ENCODE assay signal across 8 cellular contexts in the genomic region with DNA sequence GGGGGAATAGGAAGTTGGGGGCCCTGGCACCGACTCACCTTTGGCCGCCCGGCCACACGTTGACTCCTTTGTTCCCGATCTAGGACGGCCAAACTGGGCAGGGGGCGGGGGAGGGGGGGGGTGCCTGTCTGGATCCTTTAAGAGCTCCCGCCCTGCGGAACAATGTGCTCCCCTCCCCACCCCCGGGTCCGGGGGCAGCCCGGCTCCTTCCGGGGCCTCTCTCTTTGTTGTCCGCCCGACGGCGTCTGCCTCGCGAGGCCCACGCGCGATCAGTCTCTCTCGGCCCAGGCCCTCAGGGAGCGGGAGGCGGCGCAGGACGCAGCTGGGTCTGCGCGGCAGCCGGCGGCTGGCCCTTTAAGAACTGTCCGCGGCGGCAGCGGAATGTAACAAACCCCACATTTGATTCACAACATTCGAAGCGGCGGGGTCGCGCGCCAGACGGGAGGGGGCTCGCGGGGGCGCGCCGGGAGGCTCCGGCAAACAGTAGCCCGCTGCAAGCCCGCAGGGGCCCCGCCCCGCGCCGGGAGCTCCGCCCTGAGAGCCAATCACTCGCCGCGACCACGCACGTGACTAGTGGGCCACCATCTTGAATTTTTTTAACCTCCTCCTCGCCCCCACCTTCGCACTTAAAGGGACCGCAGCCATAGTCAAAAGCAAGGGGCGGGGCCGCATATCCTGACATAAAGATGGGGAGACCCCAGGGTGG. TPM values are rescaled to one million over a fixed set of nuclear protein-coding genes. Genes with fewer than 3 reads are reported as not detected.
DNase-seq lines count a peak whose midpoint lies in the region; ATAC-seq, FAIRE-seq and TF ChIP-seq lines count a peak whose summit lies in the region.

A gene (minus strand): TSS at position 501 of the 706 bp plus-strand sequence. CDS start 4,930 bp downstream, outside the sequence.

- CTCF ChIA-PET in RWPE1 (lab: Yijun Ruan, JAX), result interaction anchor here (0.5 to 1.6 kb wide), 4 partner anchors 38 to 120 kb away, joined by 3 to 6 read pairs (median 3); a partner anchor contains a TSS

- peak; percentile 98 for DNase-seq in EL
- DNase-seq in H54 (ENCODE audit: insufficient read length, low spot score), result peak; percentile 89
- peak; percentile 97 for DNase-seq in LoVo (ENCODE audit: low spot score)
- DNase-seq in RWPE1 (ENCODE audit: low spot score), result peak; percentile 97
- peak; percentile 96 for DNase-seq in fibroblast of mammary gland (ENCODE audit: low read depth)
- peak in 9 of 10 donors; percentile 97 to 100 (median 99) for DNase-seq in naive thymus-derived CD8-positive, alpha-beta T cell
- DNase-seq in stimulated activated naive B cell treated with anti-CD40 and anti-IgM and Interleukin-4, amounts not matched to agents 10 μg/mL and 1 μg/mL and 100 μg/mL, for 72 hours, result peak; percentile 97

- TF ChIP-seq CTCF in RWPE1 (conservative IDR thresholded peaks at IDR 0.05; ENCODE audit: low read depth) (no peak), fibroblast of mammary gland (conservative IDR thresholded peaks at IDR 0.05; ENCODE audit: control insufficient read depth, insufficient read depth, low read depth, low read length) (no peak)

- TF ChIP-seq POLR2A in H54 (IDR thresholded peaks at IDR 0.05; ENCODE audit: low read depth, low read length), result no peak

- peak within 1 kb of the TSS; percentile 98 for H3K27ac Mint-ChIP-seq in activated T-helper 17 cell treated with anti-CD3 and anti-CD28 coated beads, Interleukin-2, amount 50 U/mL, for 72 hours
- peak within 1 kb of the TSS; percentile 97 to 100 (median 100) for H3K27ac Mint-ChIP-seq in naive thymus-derived CD8-positive, alpha-beta T cell
- H3K27ac Mint-ChIP-seq in stimulated activated naive B cell treated with anti-CD40 and anti-IgM and Interleukin-4, amounts not matched to agents 10 μg/mL and 1 μg/mL and 100 μg/mL, for 72 hours, result peak within 1 kb of the TSS; percentile 98

- H3K4me3 ChIP-seq in fibroblast of mammary gland (ENCODE audit: control insufficient read depth, low read depth, low read length), result peak within 1 kb of the TSS; percentile 81

- peaks cover 49% of the 10 kb centered on the region for H3K36me3 Mint-ChIP-seq in activated T-helper 17 cell treated with anti-CD3 and anti-CD28 coated beads, Interleukin-2, amount 50 U/mL, for 72 hours (ENCODE audit: low read depth)
- peaks cover 7 to 14% (median 8%) of the 10 kb centered on the region in 3 donors for H3K36me3 Mint-ChIP-seq in naive thymus-derived CD8-positive, alpha-beta T cell
- H3K36me3 Mint-ChIP-seq in stimulated activated naive B cell treated with anti-CD40 and anti-IgM and Interleukin-4, amounts not matched to agents 10 μg/mL and 1 μg/mL and 100 μg/mL, for 72 hours, result peaks cover 2 to 3% of the 10 kb centered on the region in 2 donors

- H3K4me1 Mint-ChIP-seq in activated T-helper 17 cell treated with anti-CD3 and anti-CD28 coated beads, Interleukin-2, amount 50 U/mL, for 72 hours, result peaks cover 28% of the 10 kb centered on the region
- peaks cover 49 to 77% (median 68%) of the 10 kb centered on the region in 4 donors for H3K4me1 Mint-ChIP-seq in naive thymus-derived CD8-positive, alpha-beta T cell
- peaks cover 46 to 61% of the 10 kb centered on the region in 2 donors for H3K4me1 Mint-ChIP-seq in stimulated activated naive B cell treated with anti-CD40 and anti-IgM and Interleukin-4, amounts not matched to agents 10 μg/mL and 1 μg/mL and 100 μg/mL, for 72 hours

- POLR2A ChIA-PET in RWPE1 (lab: Yijun Ruan, JAX; ENCODE audit: low non-redundant PET), result interaction anchor here (0.6 to 1.4 kb wide), 4 partner anchors 8 to 151 kb away, joined by 3 to 4 read pairs (median 4); no protein-coding TSS in a partner anchor
- POLR2A ChIA-PET in naive thymus-derived CD8-positive, alpha-beta T cell (lab: Charles Lee), result interaction anchor here (0.6 to 18.0 kb wide), 25 partner anchors 10 to 1057 kb away, joined by 3 to 531 read pairs (median 6); a partner anchor contains a TSS

- no peaks in the 10 kb centered on the region for H3K9me3 Mint-ChIP-seq in activated T-helper 17 cell treated with anti-CD3 and anti-CD28 coated beads, Interleukin-2, amount 50 U/mL, for 72 hours
- no peaks in the 10 kb centered on the region for H3K9me3 Mint-ChIP-seq in naive thymus-derived CD8-positive, alpha-beta T cell
- H3K9me3 Mint-ChIP-seq in stimulated activated naive B cell treated with anti-CD40 and anti-IgM and Interleukin-4, amounts not matched to agents 10 μg/mL and 1 μg/mL and 100 μg/mL, for 72 hours, result no peaks in the 10 kb centered on the region

- no peaks in the 10 kb centered on the region for H3K27me3 Mint-ChIP-seq in activated T-helper 17 cell treated with anti-CD3 and anti-CD28 coated beads, Interleukin-2, amount 50 U/mL, for 72 hours
- H3K27me3 Mint-ChIP-seq in naive thymus-derived CD8-positive, alpha-beta T cell, result no peaks in the 10 kb centered on the region
- no peaks in the 10 kb centered on the region for H3K27me3 Mint-ChIP-seq in stimulated activated naive B cell treated with anti-CD40 and anti-IgM and Interleukin-4, amounts not matched to agents 10 μg/mL and 1 μg/mL and 100 μg/mL, for 72 hours

- peak within 1 kb of the TSS; percentile 96 for H3K27ac ChIP-seq in RWPE1

- no peak for FAIRE-seq in H54 (lab: Jason Lieb, UNC)

- peak; percentile 72 for ATAC-seq in activated T-helper 17 cell treated with anti-CD3 and anti-CD28 coated beads, Interleukin-2, amount 50 U/mL, for 72 hours (replicated peaks)
- peak; percentile 57 to 69 for ATAC-seq in naive thymus-derived CD8-positive, alpha-beta T cell
- ATAC-seq in stimulated activated naive B cell treated with anti-CD40 and anti-IgM and Interleukin-4, amounts not matched to agents 10 μg/mL and 1 μg/mL and 100 μg/mL, for 72 hours (replicated peaks), result peak; percentile 67 to 74

- peak within 1 kb of the TSS; percentile 96 for H3K4me3 Mint-ChIP-seq in activated T-helper 17 cell treated with anti-CD3 and anti-CD28 coated beads, Interleukin-2, amount 50 U/mL, for 72 hours
- peak within 1 kb of the TSS; percentile 94 to 100 (median 98) for H3K4me3 Mint-ChIP-seq in naive thymus-derived CD8-positive, alpha-beta T cell
- peak within 1 kb of the TSS; percentile 95 for H3K4me3 Mint-ChIP-seq in stimulated activated naive B cell treated with anti-CD40 and anti-IgM and Interleukin-4, amounts not matched to agents 10 μg/mL and 1 μg/mL and 100 μg/mL, for 72 hours

RNA-seq across cellular contexts. Expression of the gene that starts here (rescaled TPM):
- total RNA-seq in activated T-helper 17 cell treated with anti-CD3 and anti-CD28 coated beads, Interleukin-2, amount 50 U/mL, for 72 hours, result 10 to 100 TPM; 85.3 to 88.1 TPM
- total RNA-seq in naive thymus-derived CD8-positive, alpha-beta T cell, result 100 to 1,000 TPM; 271 to 281 TPM
- polyA plus RNA-seq in naive thymus-derived CD8-positive, alpha-beta T cell, result 1 to 10 TPM; 1.2 to 4.1 (median 3.2) TPM

Comparison
In these comparisons a context has a peak if more than half of its experiments do, and no peak if none do; other contexts are left out.
1. Peak in every context shown above with its lines: DNase-seq, ATAC-seq, H3K4me3 ChIP-seq and H3K27ac ChIP-seq.